13 cellular contexts compared by ENCODE assay signal in the genomic region with DNA sequence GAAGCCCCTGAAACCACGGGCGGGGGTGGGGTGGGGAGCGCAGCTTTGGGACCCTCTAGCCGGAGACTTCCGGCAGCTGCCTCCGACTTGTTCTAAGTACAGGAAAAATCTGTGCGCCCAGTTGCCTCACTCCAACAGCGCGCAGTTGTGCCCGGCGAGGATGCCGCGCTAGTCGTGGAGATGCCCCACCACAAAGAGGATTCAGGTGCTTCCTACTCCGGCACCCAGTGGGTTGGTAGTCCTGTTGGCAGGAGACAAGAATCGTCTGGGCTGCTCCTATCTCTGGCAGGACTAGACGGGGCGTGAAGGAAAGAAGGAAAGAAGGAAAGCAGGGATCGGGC. TPM values are rescaled to one million over a fixed set of nuclear protein-coding genes. Genes with fewer than 3 reads are reported as not detected.
DNase-seq lines count a peak whose midpoint lies in the region; ATAC-seq and TF ChIP-seq lines count a peak whose summit lies in the region.
"Had no signal": no experiment of that assay in that cellular context is flagged by ENCODE, and none has a peak within 500 bp of the region (broad histone marks: within the 10 kb centered on the region; RNA-seq: fewer than 3 reads in every experiment).

No MANE protein-coding gene starts in this region.

- peak overlapping the region; percentile 75 to 90 (median 82) for H3K4me3 Mint-ChIP-seq in IgD-negative memory B cell
- H3K4me3 Mint-ChIP-seq in effector memory CD8-positive, alpha-beta T cell: peak overlapping the region; percentile 67

- H3K9me3 ChIP-seq in esophagus squamous epithelium: peaks cover 0 to 3% (median 0%) of the 10 kb centered on the region in 3 donors
- H3K9me3 ChIP-seq: transverse colon had no signal

- H3K27ac Mint-ChIP-seq in IgD-negative memory B cell: no peak overlapping the region
- no peak overlapping the region for H3K27ac Mint-ChIP-seq in effector memory CD8-positive, alpha-beta T cell
- H3K27ac Mint-ChIP-seq: activated naive CD4-positive, alpha-beta T cell treated with anti-CD3 and anti-CD28 coated beads, Interleukin-2, amount 50 U/mL, for 72 hours had no signal

- ATAC-seq in effector memory CD8-positive, alpha-beta T cell (replicated peaks): no peak
- no peak for ATAC-seq in HG03139 (IDR thresholded peaks at IDR 0.05; ENCODE audit: unreplicated experiment)

- H3K36me3 Mint-ChIP-seq in IgD-negative memory B cell: no peaks in the 10 kb centered on the region
- H3K36me3 Mint-ChIP-seq in effector memory CD8-positive, alpha-beta T cell (ENCODE audit: insufficient read depth): no peaks in the 10 kb centered on the region
- H3K36me3 Mint-ChIP-seq: activated naive CD4-positive, alpha-beta T cell treated with anti-CD3 and anti-CD28 coated beads, Interleukin-2, amount 50 U/mL, for 72 hours had no signal

- no peak overlapping the region for H3K27ac ChIP-seq in esophagus squamous epithelium
- H3K27ac ChIP-seq: transverse colon had no signal

- no peak for TF ChIP-seq CTCF in esophagus squamous epithelium (IDR thresholded peaks at IDR 0.05)

- H3K36me3 ChIP-seq in esophagus squamous epithelium: no peaks in the 10 kb centered on the region
- H3K36me3 ChIP-seq: transverse colon had no signal

- H3K27me3 ChIP-seq in esophagus squamous epithelium: peaks cover 0 to 95% (median 18%) of the 10 kb centered on the region in 4 donors

- intact Hi-C loops in esophagus squamous epithelium (cut with DNase I): no loop called here

- WGBS in esophagus squamous epithelium, 2 donors: 4 to 8% methylated on average over 4 to 14 of the region's 19 CpGs

- H3K4me3 ChIP-seq in esophagus squamous epithelium: peak overlapping the region in 1 of 4 donors; percentile 16

- peaks cover 37% of the 10 kb centered on the region for H3K27me3 Mint-ChIP-seq in IgD-negative memory B cell
- H3K27me3 Mint-ChIP-seq in effector memory CD8-positive, alpha-beta T cell: peaks cover 46 to 47% of the 10 kb centered on the region in 2 donors

- no peaks in the 10 kb centered on the region for H3K9me3 Mint-ChIP-seq in IgD-negative memory B cell
- H3K9me3 Mint-ChIP-seq in effector memory CD8-positive, alpha-beta T cell: no peaks in the 10 kb centered on the region
- H3K9me3 Mint-ChIP-seq: activated naive CD4-positive, alpha-beta T cell treated with anti-CD3 and anti-CD28 coated beads, Interleukin-2, amount 50 U/mL, for 72 hours had no signal

- H3K4me1 ChIP-seq in esophagus squamous epithelium: peaks cover 0 to 21% (median 5%) of the 10 kb centered on the region in 3 donors

- peak; percentile 42 for DNase-seq in NCI-H345 (lab: John Stamatoyannopoulos, UW)
- no peak for DNase-seq in NCI-H345 treated with DMSO at 0.1 percent for 48 hours (lab: John Stamatoyannopoulos, UW; ENCODE audit: unreplicated experiment)
- DNase-seq in effector memory CD8-positive, alpha-beta T cell: no peak
- peak; percentile 69 for DNase-seq in retina
- no peak for DNase-seq in putamen (ENCODE audit: low spot score)
- no peak for DNase-seq in esophagus squamous epithelium (lab: John Stamatoyannopoulos, UW)
- DNase-seq: mammary epithelial cell; NK-92 treated with Interleukin-12 subunit alpha and Interleukin-12 subunit beta, amount 100 ng/mL, for 24 hours; transverse colon had no signal

- H3K4me1 Mint-ChIP-seq in IgD-negative memory B cell: peaks cover 3 to 12% (median 5%) of the 10 kb centered on the region in 3 donors
- H3K4me1 Mint-ChIP-seq in effector memory CD8-positive, alpha-beta T cell (ENCODE audit: low read depth in 2 of 2): peaks cover 3 to 9% of the 10 kb centered on the region in 2 donors

- no peak for TF ChIP-seq POLR2A in esophagus squamous epithelium (IDR thresholded peaks at IDR 0.05)

RNA-seq across cellular contexts. Expression of gene NPY, which starts 0.5 kb away (rescaled TPM):
- 0.80 TPM for polyA plus RNA-seq in IgD-negative memory B cell
- total RNA-seq in esophagus squamous epithelium: not detected
- total RNA-seq: activated naive CD4-positive, alpha-beta T cell treated with anti-CD3 and anti-CD28 coated beads, Interleukin-2, amount 50 U/mL, for 72 hours; M059J; mammary epithelial cell; transverse colon had no signal
- polyA plus RNA-seq: mammary epithelial cell had no signal

Comparison
In these comparisons a context has a peak if more than half of its experiments do, and no peak if none do; other contexts are left out.
1. DNase-seq: peak in NCI-H345 (single experiment) and retina (single experiment); none in NCI-H345 treated with DMSO at 0.1 percent for 48 hours (single experiment), effector memory CD8-positive, alpha-beta T cell (0 of 3), putamen (single experiment) and esophagus squamous epithelium (single experiment).